Comparison of ENCODE assay signal across 1 cellular context in the genomic region with DNA sequence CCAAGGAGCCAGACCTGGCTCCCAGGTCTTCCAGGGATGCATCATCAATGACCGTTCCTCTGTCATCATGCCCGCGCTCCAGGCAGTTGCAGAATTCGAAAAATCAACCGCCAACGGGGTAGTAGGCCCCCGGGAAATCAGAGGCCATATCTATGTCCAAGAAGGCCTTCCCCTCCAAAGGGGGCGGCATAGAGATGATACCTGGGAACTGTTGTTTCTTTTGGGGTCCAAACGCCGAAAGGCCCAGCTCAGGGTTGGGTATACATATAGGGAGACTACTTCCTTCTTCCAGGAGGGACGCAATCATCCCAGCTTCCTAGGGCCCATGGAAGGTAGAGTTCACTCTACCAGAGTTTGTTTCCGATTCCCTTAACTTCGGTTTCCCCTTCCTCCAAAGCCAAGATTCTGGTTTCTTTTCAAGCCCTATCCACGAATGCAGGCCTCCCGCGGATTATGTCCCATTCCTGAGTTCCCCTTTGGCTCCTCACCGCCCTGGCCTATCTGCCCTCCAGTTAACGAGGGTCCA.
A peak's percentile ranks its signal among the peaks of the same experiment; 100 is the strongest.
TF ChIP-seq lines count a peak whose summit lies in the region.

No MANE protein-coding gene starts in this region.

TF ChIP-seq in HepG2, 621 proteins besides CTCF, POLR2A, EP300 and RAD21 (continued from another document and continues in another):
- TF ChIP-seq ARNTL (CRISPR knock-in tag; IDR thresholded peaks at IDR 0.05) (no peak), TARDBP (CRISPR knock-in tag; IDR thresholded peaks at IDR 0.05) (no peak), SCMH1 (CRISPR knock-in tag; IDR thresholded peaks at IDR 0.05; ENCODE audit: borderline replicate concordance) (no peak), PHF21A (CRISPR knock-in tag; IDR thresholded peaks at IDR 0.05) (0 out of 2 replicates have a peak, but pooled peaks have one; percentile 4), TBP (CRISPR knock-in tag; IDR thresholded peaks at IDR 0.05) (no peak), EHMT2 (IDR thresholded peaks at IDR 0.05; ENCODE audit: borderline replicate concordance, low read depth, low read length) (no peak), ZSCAN22 (CRISPR knock-in tag; IDR thresholded peaks at IDR 0.05) (no peak), NONO (IDR thresholded peaks at IDR 0.05) (no peak), NONO (CRISPR knock-in tag; conservative IDR thresholded peaks at IDR 0.05) (no peak), MEIS1 (CRISPR knock-in tag; IDR thresholded peaks at IDR 0.05; ENCODE audit: borderline replicate concordance) (peak; percentile 32; the same call in 1 of the 2 replicates), GABPB1 (CRISPR knock-in tag; IDR thresholded peaks at IDR 0.05) (no peak), ZNF136 (CRISPR knock-in tag; IDR thresholded peaks at IDR 0.05; ENCODE audit: low read depth) (no peak), ZNF232 (CRISPR knock-in tag; IDR thresholded peaks at IDR 0.05; ENCODE audit: borderline replicate concordance) (0 out of 2 replicates have a peak, but pooled peaks have one; percentile 12), KLF9 (CRISPR knock-in tag; IDR thresholded peaks at IDR 0.05; ENCODE audit: low read depth) (no peak), SIX1 (CRISPR knock-in tag; IDR thresholded peaks at IDR 0.05; ENCODE audit: borderline replicate concordance) (no peak), PRMT3 (CRISPR knock-in tag; IDR thresholded peaks at IDR 0.05; ENCODE audit: borderline replicate concordance, low read depth) (no peak), BCL6 (CRISPR knock-in tag; IDR thresholded peaks at IDR 0.05) (no peak), CCAR2 (optimal IDR thresholded peaks at IDR 0.05; ENCODE audit: low read depth, low read length) (no peak), NKX3-1 (CRISPR knock-in tag; IDR thresholded peaks at IDR 0.05) (no peak), SMARCE1 (IDR thresholded peaks at IDR 0.05; ENCODE audit: borderline replicate concordance) (no peak), TCF7 (IDR thresholded peaks at IDR 0.05; ENCODE audit: low read depth) (no peak), PAX8 (CRISPR knock-in tag; IDR thresholded peaks at IDR 0.05; ENCODE audit: borderline replicate concordance) (0 out of 2 replicates have a peak, but pooled peaks have one; percentile 77), POGZ (CRISPR knock-in tag; IDR thresholded peaks at IDR 0.05) (no peak), ZNF234 (CRISPR knock-in tag; conservative IDR thresholded peaks at IDR 0.05) (no peak), ZNF451 (CRISPR knock-in tag; IDR thresholded peaks at IDR 0.05) (no peak), ZNF773 (CRISPR knock-in tag; IDR thresholded peaks at IDR 0.05; ENCODE audit: borderline replicate concordance) (no peak), SIN3B (IDR thresholded peaks at IDR 0.05; ENCODE audit: low read length) (no peak), ZFP36 (IDR thresholded peaks at IDR 0.05; ENCODE audit: borderline replicate concordance, low read depth, low read length, partially characterized antibody) (no peak), NFKBIZ (CRISPR knock-in tag; IDR thresholded peaks at IDR 0.05) (no peak), TP53 (CRISPR knock-in tag; conservative IDR thresholded peaks at IDR 0.05) (no peak)
- TF ChIP-seq, protein P1, sequence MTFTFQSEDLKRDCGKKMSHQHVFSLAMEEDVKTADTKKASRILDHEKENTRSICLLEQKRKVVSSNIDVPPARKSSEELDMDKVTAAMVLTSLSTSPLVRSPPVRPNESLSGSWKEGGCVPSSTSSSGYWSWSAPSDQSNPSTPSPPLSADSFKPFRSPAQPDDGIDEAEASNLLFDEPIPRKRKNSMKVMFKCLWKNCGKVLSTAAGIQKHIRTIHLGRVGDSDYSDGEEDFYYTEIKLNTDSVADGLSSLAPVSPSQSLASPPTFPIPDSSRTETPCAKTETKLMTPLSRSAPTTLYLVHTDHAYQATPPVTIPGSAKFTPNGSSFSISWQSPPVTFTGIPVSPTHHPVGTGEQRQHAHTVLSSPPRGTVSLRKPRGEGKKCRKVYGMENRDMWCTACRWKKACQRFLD (CRISPR knock-in tag; IDR thresholded peaks at IDR 0.05; ENCODE audit: borderline replicate concordance), result peak; percentile 22; the same call in 1 of the 2 replicates
- TF ChIP-seq, protein P2, sequence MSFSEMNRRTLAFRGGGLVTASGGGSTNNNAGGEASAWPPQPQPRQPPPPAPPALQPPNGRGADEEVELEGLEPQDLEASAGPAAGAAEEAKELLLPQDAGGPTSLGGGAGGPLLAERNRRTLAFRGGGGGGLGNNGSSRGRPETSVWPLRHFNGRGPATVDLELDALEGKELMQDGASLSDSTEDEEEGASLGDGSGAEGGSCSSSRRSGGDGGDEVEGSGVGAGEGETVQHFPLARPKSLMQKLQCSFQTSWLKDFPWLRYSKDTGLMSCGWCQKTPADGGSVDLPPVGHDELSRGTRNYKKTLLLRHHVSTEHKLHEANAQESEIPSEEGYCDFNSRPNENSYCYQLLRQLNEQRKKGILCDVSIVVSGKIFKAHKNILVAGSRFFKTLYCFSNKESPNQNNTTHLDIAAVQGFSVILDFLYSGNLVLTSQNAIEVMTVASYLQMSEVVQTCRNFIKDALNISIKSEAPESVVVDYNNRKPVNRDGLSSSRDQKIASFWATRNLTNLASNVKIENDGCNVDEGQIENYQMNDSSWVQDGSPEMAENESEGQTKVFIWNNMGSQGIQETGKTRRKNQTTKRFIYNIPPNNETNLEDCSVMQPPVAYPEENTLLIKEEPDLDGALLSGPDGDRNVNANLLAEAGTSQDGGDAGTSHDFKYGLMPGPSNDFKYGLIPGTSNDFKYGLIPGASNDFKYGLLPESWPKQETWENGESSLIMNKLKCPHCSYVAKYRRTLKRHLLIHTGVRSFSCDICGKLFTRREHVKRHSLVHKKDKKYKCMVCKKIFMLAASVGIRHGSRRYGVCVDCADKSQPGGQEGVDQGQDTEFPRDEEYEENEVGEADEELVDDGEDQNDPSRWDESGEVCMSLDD (CRISPR knock-in tag; IDR thresholded peaks at IDR 0.05; ENCODE audit: borderline replicate concordance), result no peak
- TF ChIP-seq, protein P3, sequence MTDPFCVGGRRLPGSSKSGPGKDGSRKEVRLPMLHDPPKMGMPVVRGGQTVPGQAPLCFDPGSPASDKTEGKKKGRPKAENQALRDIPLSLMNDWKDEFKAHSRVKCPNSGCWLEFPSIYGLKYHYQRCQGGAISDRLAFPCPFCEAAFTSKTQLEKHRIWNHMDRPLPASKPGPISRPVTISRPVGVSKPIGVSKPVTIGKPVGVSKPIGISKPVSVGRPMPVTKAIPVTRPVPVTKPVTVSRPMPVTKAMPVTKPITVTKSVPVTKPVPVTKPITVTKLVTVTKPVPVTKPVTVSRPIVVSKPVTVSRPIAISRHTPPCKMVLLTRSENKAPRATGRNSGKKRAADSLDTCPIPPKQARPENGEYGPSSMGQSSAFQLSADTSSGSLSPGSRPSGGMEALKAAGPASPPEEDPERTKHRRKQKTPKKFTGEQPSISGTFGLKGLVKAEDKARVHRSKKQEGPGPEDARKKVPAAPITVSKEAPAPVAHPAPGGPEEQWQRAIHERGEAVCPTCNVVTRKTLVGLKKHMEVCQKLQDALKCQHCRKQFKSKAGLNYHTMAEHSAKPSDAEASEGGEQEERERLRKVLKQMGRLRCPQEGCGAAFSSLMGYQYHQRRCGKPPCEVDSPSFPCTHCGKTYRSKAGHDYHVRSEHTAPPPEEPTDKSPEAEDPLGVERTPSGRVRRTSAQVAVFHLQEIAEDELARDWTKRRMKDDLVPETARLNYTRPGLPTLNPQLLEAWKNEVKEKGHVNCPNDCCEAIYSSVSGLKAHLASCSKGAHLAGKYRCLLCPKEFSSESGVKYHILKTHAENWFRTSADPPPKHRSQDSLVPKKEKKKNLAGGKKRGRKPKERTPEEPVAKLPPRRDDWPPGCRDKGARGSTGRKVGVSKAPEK (CRISPR knock-in tag; IDR thresholded peaks at IDR 0.05; ENCODE audit: borderline replicate concordance), result peak; percentile 71; the same call in 1 of the 2 replicates
- TF ChIP-seq, protein P4, sequence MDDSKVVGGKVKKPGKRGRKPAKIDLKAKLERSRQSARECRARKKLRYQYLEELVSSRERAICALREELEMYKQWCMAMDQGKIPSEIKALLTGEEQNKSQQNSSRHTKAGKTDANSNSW (CRISPR knock-in tag; IDR thresholded peaks at IDR 0.05; ENCODE audit: borderline replicate concordance), result no peak
- TF ChIP-seq, protein P5, sequence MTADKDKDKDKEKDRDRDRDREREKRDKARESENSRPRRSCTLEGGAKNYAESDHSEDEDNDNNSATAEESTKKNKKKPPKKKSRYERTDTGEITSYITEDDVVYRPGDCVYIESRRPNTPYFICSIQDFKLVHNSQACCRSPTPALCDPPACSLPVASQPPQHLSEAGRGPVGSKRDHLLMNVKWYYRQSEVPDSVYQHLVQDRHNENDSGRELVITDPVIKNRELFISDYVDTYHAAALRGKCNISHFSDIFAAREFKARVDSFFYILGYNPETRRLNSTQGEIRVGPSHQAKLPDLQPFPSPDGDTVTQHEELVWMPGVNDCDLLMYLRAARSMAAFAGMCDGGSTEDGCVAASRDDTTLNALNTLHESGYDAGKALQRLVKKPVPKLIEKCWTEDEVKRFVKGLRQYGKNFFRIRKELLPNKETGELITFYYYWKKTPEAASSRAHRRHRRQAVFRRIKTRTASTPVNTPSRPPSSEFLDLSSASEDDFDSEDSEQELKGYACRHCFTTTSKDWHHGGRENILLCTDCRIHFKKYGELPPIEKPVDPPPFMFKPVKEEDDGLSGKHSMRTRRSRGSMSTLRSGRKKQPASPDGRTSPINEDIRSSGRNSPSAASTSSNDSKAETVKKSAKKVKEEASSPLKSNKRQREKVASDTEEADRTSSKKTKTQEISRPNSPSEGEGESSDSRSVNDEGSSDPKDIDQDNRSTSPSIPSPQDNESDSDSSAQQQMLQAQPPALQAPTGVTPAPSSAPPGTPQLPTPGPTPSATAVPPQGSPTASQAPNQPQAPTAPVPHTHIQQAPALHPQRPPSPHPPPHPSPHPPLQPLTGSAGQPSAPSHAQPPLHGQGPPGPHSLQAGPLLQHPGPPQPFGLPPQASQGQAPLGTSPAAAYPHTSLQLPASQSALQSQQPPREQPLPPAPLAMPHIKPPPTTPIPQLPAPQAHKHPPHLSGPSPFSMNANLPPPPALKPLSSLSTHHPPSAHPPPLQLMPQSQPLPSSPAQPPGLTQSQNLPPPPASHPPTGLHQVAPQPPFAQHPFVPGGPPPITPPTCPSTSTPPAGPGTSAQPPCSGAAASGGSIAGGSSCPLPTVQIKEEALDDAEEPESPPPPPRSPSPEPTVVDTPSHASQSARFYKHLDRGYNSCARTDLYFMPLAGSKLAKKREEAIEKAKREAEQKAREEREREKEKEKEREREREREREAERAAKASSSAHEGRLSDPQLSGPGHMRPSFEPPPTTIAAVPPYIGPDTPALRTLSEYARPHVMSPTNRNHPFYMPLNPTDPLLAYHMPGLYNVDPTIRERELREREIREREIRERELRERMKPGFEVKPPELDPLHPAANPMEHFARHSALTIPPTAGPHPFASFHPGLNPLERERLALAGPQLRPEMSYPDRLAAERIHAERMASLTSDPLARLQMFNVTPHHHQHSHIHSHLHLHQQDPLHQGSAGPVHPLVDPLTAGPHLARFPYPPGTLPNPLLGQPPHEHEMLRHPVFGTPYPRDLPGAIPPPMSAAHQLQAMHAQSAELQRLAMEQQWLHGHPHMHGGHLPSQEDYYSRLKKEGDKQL (CRISPR knock-in tag; IDR thresholded peaks at IDR 0.05; ENCODE audit: low read depth), result no peak
- TF ChIP-seq, protein P6, sequence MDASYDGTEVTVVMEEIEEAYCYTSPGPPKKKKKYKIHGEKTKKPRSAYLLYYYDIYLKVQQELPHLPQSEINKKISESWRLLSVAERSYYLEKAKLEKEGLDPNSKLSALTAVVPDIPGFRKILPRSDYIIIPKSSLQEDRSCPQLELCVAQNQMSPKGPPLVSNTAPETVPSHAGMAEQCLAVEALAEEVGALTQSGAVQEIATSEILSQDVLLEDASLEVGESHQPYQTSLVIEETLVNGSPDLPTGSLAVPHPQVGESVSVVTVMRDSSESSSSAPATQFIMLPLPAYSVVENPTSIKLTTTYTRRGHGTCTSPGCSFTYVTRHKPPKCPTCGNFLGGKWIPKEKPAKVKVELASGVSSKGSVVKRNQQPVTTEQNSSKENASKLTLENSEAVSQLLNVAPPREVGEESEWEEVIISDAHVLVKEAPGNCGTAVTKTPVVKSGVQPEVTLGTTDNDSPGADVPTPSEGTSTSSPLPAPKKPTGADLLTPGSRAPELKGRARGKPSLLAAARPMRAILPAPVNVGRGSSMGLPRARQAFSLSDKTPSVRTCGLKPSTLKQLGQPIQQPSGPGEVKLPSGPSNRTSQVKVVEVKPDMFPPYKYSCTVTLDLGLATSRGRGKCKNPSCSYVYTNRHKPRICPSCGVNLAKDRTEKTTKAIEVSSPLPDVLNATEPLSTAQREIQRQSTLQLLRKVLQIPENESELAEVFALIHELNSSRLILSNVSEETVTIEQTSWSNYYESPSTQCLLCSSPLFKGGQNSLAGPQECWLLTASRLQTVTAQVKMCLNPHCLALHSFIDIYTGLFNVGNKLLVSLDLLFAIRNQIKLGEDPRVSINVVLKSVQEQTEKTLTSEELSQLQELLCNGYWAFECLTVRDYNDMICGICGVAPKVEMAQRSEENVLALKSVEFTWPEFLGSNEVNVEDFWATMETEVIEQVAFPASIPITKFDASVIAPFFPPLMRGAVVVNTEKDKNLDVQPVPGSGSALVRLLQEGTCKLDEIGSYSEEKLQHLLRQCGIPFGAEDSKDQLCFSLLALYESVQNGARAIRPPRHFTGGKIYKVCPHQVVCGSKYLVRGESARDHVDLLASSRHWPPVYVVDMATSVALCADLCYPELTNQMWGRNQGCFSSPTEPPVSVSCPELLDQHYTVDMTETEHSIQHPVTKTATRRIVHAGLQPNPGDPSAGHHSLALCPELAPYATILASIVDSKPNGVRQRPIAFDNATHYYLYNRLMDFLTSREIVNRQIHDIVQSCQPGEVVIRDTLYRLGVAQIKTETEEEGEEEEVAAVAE (CRISPR knock-in tag; IDR thresholded peaks at IDR 0.05; ENCODE audit: borderline replicate concordance), result no peak
- TF ChIP-seq, protein P7, sequence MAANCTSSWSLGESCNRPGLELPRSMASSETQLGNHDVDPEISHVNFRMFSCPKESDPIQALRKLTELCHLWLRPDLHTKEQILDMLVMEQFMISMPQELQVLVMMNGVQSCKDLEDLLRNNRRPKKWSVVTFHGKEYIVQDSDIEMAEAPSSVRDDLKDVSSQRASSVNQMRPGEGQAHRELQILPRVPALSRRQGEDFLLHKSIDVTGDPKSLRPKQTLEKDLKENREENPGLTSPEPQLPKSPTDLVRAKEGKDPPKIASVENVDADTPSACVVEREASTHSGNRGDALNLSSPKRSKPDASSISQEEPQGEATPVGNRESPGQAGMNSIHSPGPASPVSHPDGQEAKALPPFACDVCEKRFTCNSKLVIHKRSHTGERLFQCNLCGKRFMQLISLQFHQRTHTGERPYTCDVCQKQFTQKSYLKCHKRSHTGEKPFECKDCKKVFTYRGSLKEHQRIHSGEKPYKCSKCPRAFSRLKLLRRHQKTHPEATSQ (CRISPR knock-in tag; IDR thresholded peaks at IDR 0.05; ENCODE audit: borderline replicate concordance), result no peak
- TF ChIP-seq, protein P8, sequence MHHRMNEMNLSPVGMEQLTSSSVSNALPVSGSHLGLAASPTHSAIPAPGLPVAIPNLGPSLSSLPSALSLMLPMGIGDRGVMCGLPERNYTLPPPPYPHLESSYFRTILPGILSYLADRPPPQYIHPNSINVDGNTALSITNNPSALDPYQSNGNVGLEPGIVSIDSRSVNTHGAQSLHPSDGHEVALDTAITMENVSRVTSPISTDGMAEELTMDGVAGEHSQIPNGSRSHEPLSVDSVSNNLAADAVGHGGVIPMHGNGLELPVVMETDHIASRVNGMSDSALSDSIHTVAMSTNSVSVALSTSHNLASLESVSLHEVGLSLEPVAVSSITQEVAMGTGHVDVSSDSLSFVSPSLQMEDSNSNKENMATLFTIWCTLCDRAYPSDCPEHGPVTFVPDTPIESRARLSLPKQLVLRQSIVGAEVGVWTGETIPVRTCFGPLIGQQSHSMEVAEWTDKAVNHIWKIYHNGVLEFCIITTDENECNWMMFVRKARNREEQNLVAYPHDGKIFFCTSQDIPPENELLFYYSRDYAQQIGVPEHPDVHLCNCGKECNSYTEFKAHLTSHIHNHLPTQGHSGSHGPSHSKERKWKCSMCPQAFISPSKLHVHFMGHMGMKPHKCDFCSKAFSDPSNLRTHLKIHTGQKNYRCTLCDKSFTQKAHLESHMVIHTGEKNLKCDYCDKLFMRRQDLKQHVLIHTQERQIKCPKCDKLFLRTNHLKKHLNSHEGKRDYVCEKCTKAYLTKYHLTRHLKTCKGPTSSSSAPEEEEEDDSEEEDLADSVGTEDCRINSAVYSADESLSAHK (CRISPR knock-in tag; IDR thresholded peaks at IDR 0.05; ENCODE audit: borderline replicate concordance), result no peak
